Comparison of ENCODE assay signal across 8 cellular contexts in genomic region chr6:34466242-34467185, GRCh38. TPM values are rescaled to one million over a fixed set of nuclear protein-coding genes. Genes with fewer than 3 reads are reported as not detected.
DNase-seq lines count a peak whose midpoint lies in the region; ATAC-seq and TF ChIP-seq lines count a peak whose summit lies in the region.

No MANE protein-coding gene starts in this region.

- TF ChIP-seq POLR2A in GM18505 (IDR thresholded peaks at IDR 0.05; ENCODE audit: borderline replicate concordance, extremely low read depth, insufficient read depth, insufficient read length): no peak

- H3K27ac Mint-ChIP-seq in nephron progenitor cell (no peak overlapping the region), CD14-positive monocyte (no peak overlapping the region)

- peak overlapping the region; percentile 64 for H3K9ac ChIP-seq in HUES64 (ENCODE audit: low read depth, low read length)

- peak overlapping the region; percentile 32 for H2AFZ ChIP-seq in ACC112 (ENCODE audit: low read length, unreplicated experiment)

- H3K9me3 ChIP-seq in HUES64 (ENCODE audit: insufficient read depth, low read depth, low read length): no peaks in the 10 kb centered on the region

- H3K4me3 ChIP-seq in ACC112 (ENCODE audit: low read depth, low read length) (peak overlapping the region; percentile 66), HUES64 (ENCODE audit: low read length) (peak overlapping the region; percentile 60), coronary artery (peak overlapping the region; percentile 68)

- peaks cover 66% of the 10 kb centered on the region for H3K27me3 Mint-ChIP-seq in nephron progenitor cell (ENCODE audit: low read depth, poor library complexity)
- peaks cover 33 to 49% (median 34%) of the 10 kb centered on the region in 3 donors for H3K27me3 Mint-ChIP-seq in CD14-positive monocyte (ENCODE audit: low read depth in 3 of 3)

- ATAC-seq in GM19395 (IDR thresholded peaks at IDR 0.05; ENCODE audit: unreplicated experiment): no peak
- no peak for ATAC-seq in GM18505 (IDR thresholded peaks at IDR 0.05; ENCODE audit: unreplicated experiment)

- WGBS in HUES64: 26% methylated on average over 28 of the region's 28 CpGs

- H3K4me1 ChIP-seq in ACC112 (ENCODE audit: control insufficient read depth, insufficient read depth, low read length, unreplicated experiment) (peaks cover 7% of the 10 kb centered on the region), HUES64 (ENCODE audit: insufficient read depth, low read length) (0 out of 2 replicates have a peak, but pooled peaks cover 6% of the 10 kb centered on the region)

- H3K27ac ChIP-seq in ACC112 (ENCODE audit: low read depth, low read length) (no peak overlapping the region), HUES64 (ENCODE audit: low read depth, low read length) (no peak overlapping the region), coronary artery (no peak overlapping the region)

- H3K36me3 ChIP-seq in ACC112 (ENCODE audit: insufficient read depth, low read length) (no peaks in the 10 kb centered on the region), HUES64 (ENCODE audit: insufficient read depth, low read length) (no peaks in the 10 kb centered on the region)

- intact Hi-C loops in CD14-positive monocyte (cut with micrococcal nuclease): no loop called here

- DNase-seq in coronary artery (ENCODE audit: low spot score): no peak
- no peak for DNase-seq in nephron progenitor cell
- no peak for DNase-seq in NCI-H1048 (lab: John Stamatoyannopoulos, UW)
- DNase-seq in CD14-positive monocyte (ENCODE audit: low spot score): no peak

- no peaks in the 10 kb centered on the region for H3K9me3 Mint-ChIP-seq in nephron progenitor cell
- peaks cover 0 to 2% (median 0%) of the 10 kb centered on the region in 7 donors for H3K9me3 Mint-ChIP-seq in CD14-positive monocyte

- TF ChIP-seq CTCF in coronary artery (IDR thresholded peaks at IDR 0.05) (no peak), nephron progenitor cell (IDR thresholded peaks at IDR 0.05) (no peak), CD14-positive monocyte (IDR thresholded peaks at IDR 0.05) (no peak)

- peak overlapping the region; percentile 75 for H3K4me3 Mint-ChIP-seq in nephron progenitor cell
- H3K4me3 Mint-ChIP-seq in CD14-positive monocyte: peak overlapping the region in 1 of 2 donors; percentile 51

- H3K4me1 Mint-ChIP-seq in nephron progenitor cell: peaks cover 26% of the 10 kb centered on the region
- H3K4me1 Mint-ChIP-seq in CD14-positive monocyte: peaks cover 19% of the 10 kb centered on the region

- H3K27me3 ChIP-seq in ACC112 (ENCODE audit: insufficient read depth, low read length) (peaks cover 15% of the 10 kb centered on the region), HUES64 (ENCODE audit: insufficient read depth, low read length) (peaks cover 17% of the 10 kb centered on the region)

- no peaks in the 10 kb centered on the region for H3K79me2 ChIP-seq in ACC112 (ENCODE audit: control insufficient read depth, insufficient read depth, low read length, unreplicated experiment)

- H3K36me3 Mint-ChIP-seq in nephron progenitor cell (ENCODE audit: low read depth): no peaks in the 10 kb centered on the region
- H3K36me3 Mint-ChIP-seq in CD14-positive monocyte: no peaks in the 10 kb centered on the region

RNA-seq across cellular contexts. Expression of gene PACSIN1, which starts 0.6 kb away (rescaled TPM):
- 3.8 TPM for polyA plus RNA-seq in HUES64 (2013, experiment 1 of 2)
- 3.9 TPM for polyA plus RNA-seq in HUES64 (2013, experiment 2 of 2)
- polyA plus RNA-seq in CD14-positive monocyte: not detected

RNA-seq across cellular contexts. Expression of gene RPS10, which starts 40.6 kb away (rescaled TPM):
- 2,257 TPM for polyA plus RNA-seq in HUES64 (2013, experiment 1 of 2)
- 2,287 TPM for polyA plus RNA-seq in HUES64 (2013, experiment 2 of 2)
- 1,000 to 10,000 TPM in 1 of 2 donors, 100 to 1,000 TPM in 1; 645 to 1,054 TPM for polyA plus RNA-seq in CD14-positive monocyte
